ENCODE assay signal across 14 cellular contexts in genomic region chr11:44104472-44105294, GRCh38. TPM values are rescaled to one million over a fixed set of nuclear protein-coding genes. Genes with fewer than 3 reads are reported as not detected.
DNase-seq lines count a peak whose midpoint lies in the region; ATAC-seq and TF ChIP-seq lines count a peak whose summit lies in the region.
"Had no signal": no experiment of that assay in that cellular context is flagged by ENCODE, and none has a peak within 500 bp of the region (broad histone marks: within the 10 kb centered on the region; RNA-seq: fewer than 3 reads in every experiment).

No MANE protein-coding gene starts in this region.

- H3K36me3 ChIP-seq in SK-N-SH (replicated peaks in 1 of 2; ENCODE audit: control insufficient read depth in 1 of 2, insufficient read depth in 2 of 2, low read length in 1 of 2) (peaks cover 6 to 21% of the 10 kb centered on the region in 2 experiments), GM23338 (ENCODE audit: insufficient read depth) (no peaks in the 10 kb centered on the region)
- H3K36me3 ChIP-seq: neural progenitor cell had no signal

- POLR2A ChIA-PET in SK-N-SH (lab: Yijun Ruan, JAX): no interaction called here

- no peak overlapping the region for H2AFZ ChIP-seq in SK-N-SH (ENCODE audit: low read depth)
- no peak overlapping the region for H2AFZ ChIP-seq in GM23338
- H2AFZ ChIP-seq: neural progenitor cell had no signal

- no peaks in the 10 kb centered on the region for H3K9me3 Mint-ChIP-seq in GM23338
- H3K9me3 Mint-ChIP-seq: neural progenitor cell had no signal

- H3K4me2 ChIP-seq in SK-N-SH: no peak overlapping the region
- H3K4me2 ChIP-seq in GM23338: no peak overlapping the region
- H3K4me2 ChIP-seq: neural progenitor cell, smooth muscle cell had no signal

- H4K20me1 ChIP-seq in SK-N-SH (ENCODE audit: insufficient read depth) (no peaks in the 10 kb centered on the region), GM23338 (replicated peaks; ENCODE audit: insufficient read depth) (peaks cover 8% of the 10 kb centered on the region; the same call in 1 of the 2 replicates)

- H3K4me1 Mint-ChIP-seq in GM23338: peaks cover 9% of the 10 kb centered on the region; the same call in 2 of the 3 replicates
- H3K4me1 Mint-ChIP-seq: neural progenitor cell had no signal

- H3K27me3 Mint-ChIP-seq in GM23338 (ENCODE audit: insufficient read depth, low read depth, poor library complexity): peaks cover 2% of the 10 kb centered on the region

- CTCF ChIA-PET in SK-N-SH (lab: Yijun Ruan, JAX): interaction anchor here (0.7 to 4.8 kb wide), 12 partner anchors 8 to 453 kb away, joined by 3 to 88 read pairs (median 6); partner anchors contain the start of gene EXT2

- H3K27ac Mint-ChIP-seq in GM23338: no peak overlapping the region
- H3K27ac Mint-ChIP-seq: neural progenitor cell had no signal

- 97% methylated on average over 5 of the region's 5 CpGs for WGBS in SK-N-SH (ENCODE audit: low lambda C conversion rate)

- H3K27me3 ChIP-seq in SK-N-SH (ENCODE audit: insufficient read depth) (no peaks in the 10 kb centered on the region), GM23338 (ENCODE audit: insufficient read depth) (no peaks in the 10 kb centered on the region)
- H3K27me3 ChIP-seq: gastroesophageal sphincter, neural progenitor cell, upper lobe of right lung had no signal

- no peaks in the 10 kb centered on the region for H3K9me3 ChIP-seq in SK-N-SH
- H3K9me3 ChIP-seq: gastroesophageal sphincter, upper lobe of right lung had no signal

- peaks cover 12% of the 10 kb centered on the region; the same call in 1 of the 2 replicates for H3K79me2 ChIP-seq in SK-N-SH (ENCODE audit: insufficient read depth)
- H3K79me2 ChIP-seq in GM23338 (replicated peaks; ENCODE audit: insufficient read depth): peaks cover 32% of the 10 kb centered on the region

- ATAC-seq in SK-N-SH treated with all-trans-retinoic acid at 6 μM for 48 hours (no peak), GM23338 (peak; percentile 83), HG02642 (IDR thresholded peaks at IDR 0.05; ENCODE audit: poor library complexity, unreplicated experiment) (no peak)
- ATAC-seq: gastroesophageal sphincter, left lobe of liver, upper lobe of right lung had no signal

- no peak for DNase-seq in SK-N-SH
- peak; percentile 70 for DNase-seq in GM23338 (ENCODE audit: low spot score)
- peak; percentile 32 for DNase-seq in RKO (ENCODE audit: low spot score)
- DNase-seq in foreskin fibroblast: peak in 1 of 2 donors; percentile 55
- DNase-seq in DMS114 treated with DMSO at 0.1 percent for 48 hours (lab: John Stamatoyannopoulos, UW; ENCODE audit: unreplicated experiment): no peak
- DNase-seq in NCI-H1092 treated with DMSO at 0.1 percent for 48 hours (lab: John Stamatoyannopoulos, UW): no peak
- DNase-seq: RPMI8226, upper lobe of right lung had no signal

- H3K4me3 ChIP-seq in SK-N-SH (ENCODE audit: low read depth in 2 of 2, low read length in 1 of 2) (no peak overlapping the region), GM23338 (no peak overlapping the region), foreskin fibroblast (ENCODE audit: low read depth in 1 of 2, low read length in 2 of 2) (no peak overlapping the region)
- H3K4me3 ChIP-seq: gastroesophageal sphincter, neural progenitor cell, smooth muscle cell, upper lobe of right lung had no signal

- H3F3A ChIP-seq in SK-N-SH (replicated peaks; ENCODE audit: insufficient read depth) (no peaks in the 10 kb centered on the region), GM23338 (replicated peaks; ENCODE audit: low read depth) (no peaks in the 10 kb centered on the region)

- H3K4me1 ChIP-seq in SK-N-SH (ENCODE audit: control insufficient read depth in 1 of 2, insufficient read depth in 2 of 2, low read depth in 1 of 2, low read length in 1 of 2) (no peaks in the 10 kb centered on the region; a peak in 1 of 4 replicates), GM23338 (ENCODE audit: insufficient read depth) (peaks cover 5% of the 10 kb centered on the region; the same call in 1 of the 2 replicates)
- H3K4me1 ChIP-seq: neural progenitor cell, upper lobe of right lung had no signal

- H3K9me2 ChIP-seq in SK-N-SH: no peaks in the 10 kb centered on the region
- H3K9me2 ChIP-seq in GM23338 (ENCODE audit: insufficient read depth): no peaks in the 10 kb centered on the region; the same call in 1 of the 2 replicates

- TF ChIP-seq CTCF in SK-N-SH (IDR thresholded peaks at IDR 0.05): peak; percentile 13; the same call in 1 of the 2 replicates
- TF ChIP-seq CTCF in GM23338 (conservative IDR thresholded peaks at IDR 0.05; ENCODE audit: low read depth in 2 of 2): peak; percentile 40 to 41
- peak; percentile 2 for TF ChIP-seq CTCF in foreskin fibroblast (IDR thresholded peaks at IDR 0.05; ENCODE audit: low read depth, low read length)

- H3K27ac ChIP-seq in SK-N-SH (ENCODE audit: low read depth in 2 of 2, low read length in 1 of 2): no peak overlapping the region
- H3K27ac ChIP-seq in GM23338 (ENCODE audit: low read depth): no peak overlapping the region
- H3K27ac ChIP-seq: gastroesophageal sphincter, neural progenitor cell, upper lobe of right lung had no signal

- no peak overlapping the region for H3K9ac ChIP-seq in SK-N-SH
- H3K9ac ChIP-seq: neural progenitor cell had no signal

- TF ChIP-seq RAD21 in SK-N-SH (IDR thresholded peaks at IDR 0.05; ENCODE audit: low read length): no peak

- no peak for TF ChIP-seq EP300 in SK-N-SH (IDR thresholded peaks at IDR 0.05; ENCODE audit: borderline replicate concordance in 1 of 2, low read depth in 1 of 2, low read length in 1 of 2)

- no peaks in the 10 kb centered on the region; the same call in 2 of the 3 replicates for H3K36me3 Mint-ChIP-seq in GM23338 (ENCODE audit: low read depth)

- no peak overlapping the region for H3K4me3 Mint-ChIP-seq in GM23338
- H3K4me3 Mint-ChIP-seq: neural progenitor cell had no signal

TF ChIP-seq in SK-N-SH, 30 proteins besides CTCF, POLR2A, EP300 and RAD21 (continues in another document):
- TF ChIP-seq CHD2 (IDR thresholded peaks at IDR 0.05; ENCODE audit: low read length, partially characterized antibody): no peak
- TF ChIP-seq EZH2phosphoT487 (IDR thresholded peaks at IDR 0.05; ENCODE audit: borderline replicate concordance, low read depth): no peak
- TF ChIP-seq GATA2 (CRISPR knock-in tag; IDR thresholded peaks at IDR 0.05): no peak
- no peak for TF ChIP-seq ELF1 (IDR thresholded peaks at IDR 0.05)
- TF ChIP-seq TEAD4 (IDR thresholded peaks at IDR 0.05; ENCODE audit: borderline replicate concordance, insufficient read depth): no peak
- no peak for TF ChIP-seq YY1 (IDR thresholded peaks at IDR 0.05; ENCODE audit: low read depth)
- no peak for TF ChIP-seq TCF12 (IDR thresholded peaks at IDR 0.05)
- no peak for TF ChIP-seq POLR2AphosphoS5 (IDR thresholded peaks at IDR 0.05; ENCODE audit: low read depth, low read length)
- TF ChIP-seq RCOR1 (IDR thresholded peaks at IDR 0.05; ENCODE audit: low read length): no peak
- TF ChIP-seq TAF1 (IDR thresholded peaks at IDR 0.05; ENCODE audit: borderline replicate concordance, low read depth, low read length): no peak
- no peak for TF ChIP-seq NFIC (IDR thresholded peaks at IDR 0.05; ENCODE audit: borderline replicate concordance)

TF ChIP-seq in SK-N-SH treated with all-trans-retinoic acid at 6 μM for 48 hours, 23 proteins besides CTCF, POLR2A, EP300 and RAD21 (continues in another document):
- no peak for TF ChIP-seq POU6F1 (CRISPR knock-in tag; IDR thresholded peaks at IDR 0.05; ENCODE audit: borderline replicate concordance, low read depth)

TF ChIP-seq in GM23338, 12 proteins besides CTCF, POLR2A, EP300 and RAD21 (continues in another document):
- TF ChIP-seq EZH2phosphoT487 (IDR thresholded peaks at IDR 0.05; ENCODE audit: unreplicated experiment): no peak
- TF ChIP-seq JUNB (IDR thresholded peaks at IDR 0.05; ENCODE audit: unreplicated experiment): no peak
- no peak for TF ChIP-seq POLR2AphosphoS5 (IDR thresholded peaks at IDR 0.05; ENCODE audit: low read depth)
- no peak for TF ChIP-seq REST (IDR thresholded peaks at IDR 0.05; ENCODE audit: unreplicated experiment)
- TF ChIP-seq ZNF114 (CRISPR knock-in tag; IDR thresholded peaks at IDR 0.05): no peak

RNA-seq across cellular contexts. Expression of gene EXT2, which starts 9.2 kb away (rescaled TPM):
- 92.9 and 96.7 TPM in 2 replicates for polyA plus RNA-seq in SK-N-SH (2012; rRNA removed)
- 71.8 and 80.2 TPM in 2 replicates for polyA plus RNA-seq in SK-N-SH (2012; cell fraction: cytosol; rRNA removed)
- polyA plus RNA-seq in SK-N-SH (2012; cell fraction: nucleus; rRNA removed): 83.8 and 99.5 TPM in 2 replicates
- total RNA-seq in GM23338 (2014; rRNA removed; shearing (Covaris generic)): 43.7 and 48.6 TPM in 2 replicates
- polyA plus RNA-seq in GM23338 (2016; fragmentation: Nextera tagmentation; extraction: Ambion mirVana): 11.7 and 15.9 TPM in 2 replicates

RNA-seq across cellular contexts. Expression of gene ACCS, which starts 38.6 kb away (rescaled TPM):
- polyA plus RNA-seq in SK-N-SH (2012; rRNA removed) (28.5 and 36.9 TPM in 2 replicates), GM23338 (2016; fragmentation: Nextera tagmentation; extraction: Ambion mirVana) (2.9 and 3.6 TPM in 2 replicates)
- 4.3 and 4.9 TPM in 2 replicates for polyA plus RNA-seq in SK-N-SH (2012; cell fraction: cytosol; rRNA removed)
- polyA plus RNA-seq in SK-N-SH (2012; cell fraction: nucleus; rRNA removed): 330 and 385 TPM in 2 replicates
- total RNA-seq in GM23338 (2014; rRNA removed; shearing (Covaris generic)): 6.6 and 12.0 TPM in 2 replicates

RNA-seq across cellular contexts. Expression of gene ACCSL, which starts 56.9 kb away (rescaled TPM):
- polyA plus RNA-seq in SK-N-SH (2012; rRNA removed) (not detected in 2 replicates), GM23338 (2016; fragmentation: Nextera tagmentation; extraction: Ambion mirVana) (not detected in 2 replicates)
- polyA plus RNA-seq in SK-N-SH (2012; cell fraction: cytosol; rRNA removed): not detected in 2 replicates
- not detected in 2 replicates for polyA plus RNA-seq in SK-N-SH (2012; cell fraction: nucleus; rRNA removed)
- total RNA-seq in GM23338 (2014; rRNA removed; shearing (Covaris generic)): not detected in 2 replicates
- total RNA-seq: gastroesophageal sphincter, left lobe of liver, smooth muscle cell, upper lobe of right lung had no signal
- polyA plus RNA-seq: smooth muscle cell had no signal

Comparison
In these comparisons a context has a peak if more than half of its experiments do, and no peak if none do; other contexts are left out.
1. DNase-seq: peak in GM23338 (single experiment) and RKO (single experiment); none in SK-N-SH (single experiment), DMS114 treated with DMSO at 0.1 percent for 48 hours (single experiment) and NCI-H1092 treated with DMSO at 0.1 percent for 48 hours (single experiment).
2. Peak in every context shown above with its lines, with median percentiles within 50 percentile points of each other: CTCF ChIP-seq.